ENCODE assay signal across 14 cellular contexts in genomic region chr1:10515627-10516026, GRCh38. TPM values are rescaled to one million over a fixed set of nuclear protein-coding genes. Genes with fewer than 3 reads are reported as not detected.
DNase-seq lines count a peak whose midpoint lies in the region; ATAC-seq and TF ChIP-seq lines count a peak whose summit lies in the region.
"Had no signal": no experiment of that assay in that cellular context is flagged by ENCODE, and none has a peak within 500 bp of the region (broad histone marks: within the 10 kb centered on the region; RNA-seq: fewer than 3 reads in every experiment).

No MANE protein-coding gene starts in this region.

- 38 to 52% (median 41%) methylated on average over 3 of the region's 3 CpGs for WGBS in psoas muscle, 3 donors

- H3K27ac ChIP-seq in DND-41 (ENCODE audit: low read length), result peak overlapping the region; percentile 55
- H3K27ac ChIP-seq in psoas muscle, result peak overlapping the region; percentile 31
- no peak overlapping the region for H3K27ac ChIP-seq in SJCRH30
- H3K27ac ChIP-seq: gastrocnemius medialis, uterus had no signal

- no peaks in the 10 kb centered on the region for H3K9me3 ChIP-seq in DND-41 (ENCODE audit: insufficient read depth, low read length, severe bottlenecking)
- H3K9me3 ChIP-seq in psoas muscle, result no peaks in the 10 kb centered on the region
- H3K9me3 ChIP-seq in SJCRH30 (replicated peaks), result no peaks in the 10 kb centered on the region
- H3K9me3 ChIP-seq: gastrocnemius medialis, uterus had no signal

- H4K20me1 ChIP-seq in DND-41 (ENCODE audit: insufficient read depth, low read length), result peaks cover 16% of the 10 kb centered on the region; the same call in 1 of the 2 replicates

- peak overlapping the region; percentile 43 for H3K4me3 Mint-ChIP-seq in central memory CD8-positive, alpha-beta T cell

- no peaks in the 10 kb centered on the region for H3K27me3 ChIP-seq in DND-41 (ENCODE audit: insufficient read depth, low read length, poor library complexity)
- no peaks in the 10 kb centered on the region for H3K27me3 ChIP-seq in psoas muscle (ENCODE audit: insufficient read depth in 3 of 3, low read length in 2 of 3)
- no peaks in the 10 kb centered on the region for H3K27me3 ChIP-seq in SJCRH30
- H3K27me3 ChIP-seq: gastrocnemius medialis, uterus had no signal

- peaks cover 53% of the 10 kb centered on the region for H3K4me1 ChIP-seq in DND-41 (ENCODE audit: insufficient read depth, low read length)
- peaks cover 53% of the 10 kb centered on the region for H3K4me1 ChIP-seq in psoas muscle
- peaks cover 10% of the 10 kb centered on the region for H3K4me1 ChIP-seq in SJCRH30

- H3K36me3 ChIP-seq in DND-41 (ENCODE audit: insufficient read depth, low read length), result no peaks in the 10 kb centered on the region
- H3K36me3 ChIP-seq in psoas muscle (ENCODE audit: insufficient read depth in 1 of 2, low read depth in 1 of 2), result peaks cover 0 to 2% of the 10 kb centered on the region in 2 donors
- H3K36me3 ChIP-seq in SJCRH30, result no peaks in the 10 kb centered on the region
- H3K36me3 ChIP-seq: uterus had no signal

- no peaks in the 10 kb centered on the region for H3K9me3 Mint-ChIP-seq in central memory CD8-positive, alpha-beta T cell

- H3K4me3 ChIP-seq in DND-41 (ENCODE audit: low read depth in 1 of 2, low read length in 2 of 2), result no peak overlapping the region
- no peak overlapping the region for H3K4me3 ChIP-seq in psoas muscle
- no peak overlapping the region for H3K4me3 ChIP-seq in SJCRH30
- H3K4me3 ChIP-seq: gastrocnemius medialis, uterus had no signal

- H3K9ac ChIP-seq in DND-41 (ENCODE audit: low read depth, low read length), result no peak overlapping the region

- intact Hi-C loops in psoas muscle (cut with DNase I), result loop anchor here in 1 of 2 donors (5.0 kb wide), 1 partner anchor 162 kb away; no protein-coding TSS in a partner anchor

- peak overlapping the region; percentile 18; the same call in 1 of the 2 replicates for H3K4me2 ChIP-seq in DND-41 (ENCODE audit: insufficient read depth, low read length)

- H3K36me3 Mint-ChIP-seq in central memory CD8-positive, alpha-beta T cell (ENCODE audit: insufficient read depth), result peaks cover 4% of the 10 kb centered on the region

- peaks cover 79% of the 10 kb centered on the region for H3K79me2 ChIP-seq in DND-41 (ENCODE audit: insufficient read depth, low read length)

- TF ChIP-seq CTCF in DND-41 (IDR thresholded peaks at IDR 0.05; ENCODE audit: borderline replicate concordance, extremely low read depth, low read length, poor library complexity, severe bottlenecking) (no peak), psoas muscle (IDR thresholded peaks at IDR 0.05) (no peak)

- peak overlapping the region; percentile 81 for H3K27ac Mint-ChIP-seq in central memory CD8-positive, alpha-beta T cell (ENCODE audit: low read depth)

- DNase-seq in DND-41 (peak; percentile 46), NOMO-1 (lab: John Stamatoyannopoulos, UW; ENCODE audit: unreplicated experiment in 2 of 2) (peak; percentile 43 to 63), psoas muscle (no peak), SJCRH30 (no peak)
- DNase-seq in central memory CD8-positive, alpha-beta T cell (ENCODE audit: low spot score in 2 of 2), result no peak
- no peak for DNase-seq in activated CD4-positive, alpha-beta T cell treated with anti-CD3 and anti-CD28 coated beads, Interleukin-2, amount 50 U/mL, for 48 hours
- DNase-seq: activated CD4-positive, alpha-beta T cell treated with anti-CD3 and anti-CD28 coated beads for 48 hours; activated naive CD4-positive, alpha-beta T cell treated with anti-CD3 and anti-CD28 coated beads, Interleukin-2, amount 50 U/mL, for 16 hours; dermis blood vessel endothelial cell; DMS53; NCI-H2081; uterus had no signal

- H3K27me3 Mint-ChIP-seq in central memory CD8-positive, alpha-beta T cell, result no peaks in the 10 kb centered on the region

- H3K4me1 Mint-ChIP-seq in central memory CD8-positive, alpha-beta T cell, result peaks cover 62% of the 10 kb centered on the region

- H2AFZ ChIP-seq in DND-41 (ENCODE audit: low read depth, low read length), result no peak overlapping the region

- ATAC-seq in DND-41 (ENCODE audit: insufficient read depth, low read depth) (no peak), psoas muscle (peak; percentile 17 to 73 (median 40)), GM21528 (IDR thresholded peaks at IDR 0.05; ENCODE audit: low FRiP score, unreplicated experiment) (no peak)
- ATAC-seq in central memory CD8-positive, alpha-beta T cell (replicated peaks; ENCODE audit: extremely low read depth, poor library complexity, severe bottlenecking), result no peak

RNA-seq across cellular contexts. Expression of gene PEX14, which starts 40.9 kb away (rescaled TPM):
- total RNA-seq in psoas muscle, result 10 to 100 TPM; 13.7 to 23.5 (median 20.8) TPM
- 10 to 100 TPM; 20.1 to 20.8 (median 20.7) TPM for polyA plus RNA-seq in psoas muscle
- 14.6 and 16.3 TPM in 2 replicates for total RNA-seq in SJCRH30 (2014; rRNA removed; shearing (Covaris generic))

RNA-seq across cellular contexts. Expression of gene DFFA, which starts 43.3 kb away (rescaled TPM):
- 10 to 100 TPM; 18.6 to 26.8 (median 21.6) TPM for total RNA-seq in psoas muscle
- polyA plus RNA-seq in psoas muscle, result 10 to 100 TPM; 11.5 to 20.9 (median 20.4) TPM
- 84.7 and 85.6 TPM in 2 replicates for total RNA-seq in SJCRH30 (2014; rRNA removed; shearing (Covaris generic))

Comparison
In these comparisons a context has a peak if more than half of its experiments do, and no peak if none do; other contexts are left out.
1. ATAC-seq: peak in psoas muscle (4 of 4); none in DND-41 (single experiment), central memory CD8-positive, alpha-beta T cell (single experiment) and GM21528 (single experiment).
2. DNase-seq: peak in DND-41 (single experiment) and NOMO-1 (2 of 2); none in central memory CD8-positive, alpha-beta T cell (0 of 2), psoas muscle (0 of 2), SJCRH30 (0 of 2) and activated CD4-positive, alpha-beta T cell treated with anti-CD3 and anti-CD28 coated beads, Interleukin-2, amount 50 U/mL, for 48 hours (0 of 2).